ENCODE assay signal across 22 cellular contexts in genomic region chr10:90985301-90985700, GRCh38.
"Had no signal": no experiment of that assay in that cellular context is flagged by ENCODE, and none has a peak within 500 bp of the region (broad histone marks: within the 10 kb centered on the region; RNA-seq: fewer than 3 reads in every experiment).

No MANE protein-coding gene starts in this region.

- H3K27ac ChIP-seq: body of pancreas, lower lobe of right lung, neural progenitor cell, prostate gland, tibial artery, VCaP had no signal

- H3K4me1 Mint-ChIP-seq: activated CD4-positive, alpha-beta T cell treated with anti-CD3 and anti-CD28 coated beads, Interleukin-2, amount 10 ng/mL, durations not matched to agents 7 days and 5 days had no signal

- H3K9me3 Mint-ChIP-seq: activated CD4-positive, alpha-beta T cell treated with anti-CD3 and anti-CD28 coated beads, Interleukin-2, amount 10 ng/mL, durations not matched to agents 7 days and 5 days; activated naive CD4-positive, alpha-beta T cell treated with anti-CD3 and anti-CD28 coated beads, Interleukin-2, amount 50 U/mL, for 24 hours; dendritic cell treated with granulocyte-macrophage colony-stimulating factor and Interleukin-4, amounts not matched to agents 40 ng/mL and 50 ng/mL, for 4 days; naive thymus-derived CD4-positive, alpha-beta T cell; neural progenitor cell; T-helper 2 cell treated with Interferon-gamma antibody and Interleukin-4, amounts not matched to agents 5 μg/mL and 100 μg/mL, for 36 hours had no signal

- H3K27me3 Mint-ChIP-seq: activated CD4-positive, alpha-beta T cell treated with anti-CD3 and anti-CD28 coated beads, Interleukin-2, amount 10 ng/mL, durations not matched to agents 7 days and 5 days; activated naive CD4-positive, alpha-beta T cell treated with anti-CD3 and anti-CD28 coated beads, Interleukin-2, amount 50 U/mL, for 24 hours; dendritic cell treated with granulocyte-macrophage colony-stimulating factor and Interleukin-4, amounts not matched to agents 40 ng/mL and 50 ng/mL, for 4 days had no signal

- H3K4me3 ChIP-seq: body of pancreas, lower lobe of right lung, neural progenitor cell, prostate gland, tibial artery had no signal

- H3K9me3 ChIP-seq: body of pancreas, lower lobe of right lung, prostate gland, tibial artery had no signal

- H3K36me3 ChIP-seq: lower lobe of right lung, neural progenitor cell, prostate gland, tibial artery had no signal

- H3K4me3 Mint-ChIP-seq: activated CD4-positive, alpha-beta T cell treated with anti-CD3 and anti-CD28 coated beads, Interleukin-2, amount 10 ng/mL, durations not matched to agents 7 days and 5 days; activated CD8-positive, alpha-beta T cell treated with anti-CD3 and anti-CD28 coated beads, Interleukin-2, amount 10 ng/mL, durations not matched to agents 7 days and 5 days; activated naive CD4-positive, alpha-beta T cell treated with anti-CD3 and anti-CD28 coated beads, Interleukin-2, amount 50 U/mL, for 24 hours; dendritic cell treated with granulocyte-macrophage colony-stimulating factor and Interleukin-4, amounts not matched to agents 40 ng/mL and 50 ng/mL, for 4 days; naive thymus-derived CD4-positive, alpha-beta T cell; neural progenitor cell; T-helper 2 cell treated with Interferon-gamma antibody and Interleukin-4, amounts not matched to agents 5 μg/mL and 100 μg/mL, for 36 hours had no signal

- H3K4me2 ChIP-seq: neural progenitor cell had no signal

- H3K36me3 Mint-ChIP-seq: activated naive CD4-positive, alpha-beta T cell treated with anti-CD3 and anti-CD28 coated beads, Interleukin-2, amount 50 U/mL, for 24 hours; naive thymus-derived CD4-positive, alpha-beta T cell; neural progenitor cell had no signal

- DNase-seq: activated CD4-positive, alpha-beta T cell treated with anti-CD3 and anti-CD28 coated beads, Interleukin-2, amount 10 ng/mL, durations not matched to agents 7 days and 5 days; activated CD4-positive, CD25-positive, alpha-beta regulatory T cell treated with anti-CD3 and anti-CD28 coated beads, Interleukin-2, amount 50 U/mL, for 72 hours; activated CD8-positive, alpha-beta T cell treated with anti-CD3 and anti-CD28 coated beads, Interleukin-2, amount 10 ng/mL, durations not matched to agents 7 days and 5 days; activated gamma-delta T cell treated with Interleukin-2 at 50 U/mL for 16 hours; activated T-cell treated with anti-CD3 and anti-CD28 coated beads, Interleukin-2, amount 50 U/mL, for 1 hour; caudate nucleus; effector CD4-positive, alpha-beta T cell; erythroblast; left colon; lower lobe of right lung; naive thymus-derived CD4-positive, alpha-beta T cell; right cardiac atrium; stimulated activated CD4-positive, alpha-beta T cell treated with anti-CD3 and anti-CD28 coated beads, Interleukin-4, amount 100 ng/mL, for 24 hours; stimulated activated naive CD8-positive, alpha-beta T cell treated with anti-CD3 and anti-CD28 coated beads, Interleukin-15, Interleukin-2, amounts not matched to agents 100 U/mL and 50 U/mL, for 24 hours; tibial artery had no signal

- H3K9ac ChIP-seq: neural progenitor cell had no signal

- H3K4me1 ChIP-seq: lower lobe of right lung, prostate gland had no signal

- H3K27me3 ChIP-seq: body of pancreas, neural progenitor cell, tibial artery had no signal

- ATAC-seq: activated CD8-positive, alpha-beta T cell treated with anti-CD3 and anti-CD28 coated beads, Interleukin-2, amount 10 ng/mL, durations not matched to agents 7 days and 5 days; body of pancreas; left colon; lower lobe of right lung; naive thymus-derived CD4-positive, alpha-beta T cell; stimulated activated naive CD8-positive, alpha-beta T cell treated with anti-CD3 and anti-CD28 coated beads, Interleukin-15, Interleukin-2, amounts not matched to agents 100 U/mL and 50 U/mL, for 24 hours had no signal

- H3K27ac Mint-ChIP-seq: activated CD4-positive, alpha-beta T cell treated with anti-CD3 and anti-CD28 coated beads, Interleukin-2, amount 10 ng/mL, durations not matched to agents 7 days and 5 days; activated CD8-positive, alpha-beta T cell treated with anti-CD3 and anti-CD28 coated beads, Interleukin-2, amount 10 ng/mL, durations not matched to agents 7 days and 5 days; activated naive CD4-positive, alpha-beta T cell treated with anti-CD3 and anti-CD28 coated beads, Interleukin-2, amount 50 U/mL, for 24 hours; dendritic cell treated with granulocyte-macrophage colony-stimulating factor and Interleukin-4, amounts not matched to agents 40 ng/mL and 50 ng/mL, for 4 days; naive thymus-derived CD4-positive, alpha-beta T cell; neural progenitor cell; T-helper 2 cell treated with Interferon-gamma antibody and Interleukin-4, amounts not matched to agents 5 μg/mL and 100 μg/mL, for 36 hours had no signal
